8 cellular contexts compared by ENCODE assay signal in the genomic region with DNA sequence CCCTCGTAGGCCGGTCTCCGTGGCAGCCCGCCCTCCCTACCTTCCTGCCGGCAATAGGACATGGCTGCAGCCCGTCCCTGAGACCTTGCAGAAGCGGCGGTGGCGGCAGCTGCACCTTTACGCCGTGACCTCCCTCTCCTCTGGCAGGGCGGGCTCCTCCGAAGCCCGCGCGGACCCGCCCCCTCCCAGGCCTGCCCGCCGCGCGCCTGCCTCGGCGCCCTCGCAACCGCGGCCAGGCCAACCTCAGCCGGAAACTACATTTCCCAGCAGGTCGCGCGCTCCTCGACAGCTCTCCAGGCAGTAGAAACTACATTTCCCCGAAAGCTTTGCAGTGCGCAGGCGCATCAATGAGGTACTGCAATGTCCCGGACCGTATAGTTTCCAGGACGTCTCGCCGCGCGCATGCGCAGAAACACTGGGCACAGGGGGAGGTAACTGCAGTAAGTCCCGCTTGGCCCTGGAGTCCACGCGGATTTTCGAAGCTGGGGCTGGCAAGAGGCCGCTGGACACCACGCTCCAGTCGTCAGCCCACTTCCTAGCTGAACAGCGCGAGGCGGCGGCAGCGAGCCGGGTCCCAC. TPM values are rescaled to one million over a fixed set of nuclear protein-coding genes. Genes with fewer than 3 reads are reported as not detected.
DNase-seq lines count a peak whose midpoint lies in the region; TF ChIP-seq lines count a peak whose summit lies in the region.

Gene CHCHD4 (minus strand): TSS at position 256 of the 578 bp plus-strand sequence. CDS start 194 bp downstream, at position 62.
A gene with protein sequence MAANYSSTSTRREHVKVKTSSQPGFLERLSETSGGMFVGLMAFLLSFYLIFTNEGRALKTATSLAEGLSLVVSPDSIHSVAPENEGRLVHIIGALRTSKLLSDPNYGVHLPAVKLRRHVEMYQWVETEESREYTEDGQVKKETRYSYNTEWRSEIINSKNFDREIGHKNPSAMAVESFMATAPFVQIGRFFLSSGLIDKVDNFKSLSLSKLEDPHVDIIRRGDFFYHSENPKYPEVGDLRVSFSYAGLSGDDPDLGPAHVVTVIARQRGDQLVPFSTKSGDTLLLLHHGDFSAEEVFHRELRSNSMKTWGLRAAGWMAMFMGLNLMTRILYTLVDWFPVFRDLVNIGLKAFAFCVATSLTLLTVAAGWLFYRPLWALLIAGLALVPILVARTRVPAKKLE (plus strand): TSS at position 438 of the 578 bp plus-strand sequence. CDS start 142 bp downstream, outside the sequence.

- H3K4me3 Mint-ChIP-seq in H9 (peak within 1 kb of the TSS; percentile 99 to 100), neural crest cell (peak within 1 kb of the TSS; percentile 99)

- peaks cover 0 to 8% of the 10 kb centered on the region in 2 experiments; a peak in 4 of 5 replicates for H3K9me3 Mint-ChIP-seq in H9
- H3K9me3 Mint-ChIP-seq in neural crest cell: no peaks in the 10 kb centered on the region

- H3K27me3 ChIP-seq in H9 (ENCODE audit: insufficient read depth, low read length): no peaks in the 10 kb centered on the region
- H3K27me3 ChIP-seq in MG63: no peaks in the 10 kb centered on the region
- H3K27me3 ChIP-seq in stomach smooth muscle (ENCODE audit: control insufficient read depth in 1 of 2, insufficient read depth in 2 of 2, low read length in 2 of 2): no peaks in the 10 kb centered on the region

- H3K9ac ChIP-seq in H9 (ENCODE audit: extremely low read depth, insufficient read length, low read length) (peak within 1 kb of the TSS; percentile 71), stomach smooth muscle (ENCODE audit: low read length in 2 of 2) (peak within 1 kb of the TSS; percentile 89 to 96)

- H2AFZ ChIP-seq in H9 (ENCODE audit: low read length): no peak within 1 kb of the TSS

- H4K91ac ChIP-seq in H9 (ENCODE audit: insufficient read length, low read depth, low read length): no peak within 1 kb of the TSS

- peaks cover 35 to 39% of the 10 kb centered on the region in 2 experiments for H3K4me1 Mint-ChIP-seq in H9
- peaks cover 37% of the 10 kb centered on the region for H3K4me1 Mint-ChIP-seq in neural crest cell

- H2BK12ac ChIP-seq in H9 (ENCODE audit: insufficient read length, low read depth, low read length): no peak within 1 kb of the TSS

- peaks cover 14% of the 10 kb centered on the region for H3K23me2 ChIP-seq in H9 (ENCODE audit: insufficient read length, low read depth, low read length, poor library complexity, severe bottlenecking)

- no peak within 1 kb of the TSS for H2AK5ac ChIP-seq in H9 (ENCODE audit: insufficient read length, low read length)

- H3K56ac ChIP-seq in H9 (ENCODE audit: insufficient read length, low read depth, low read length): no peak within 1 kb of the TSS

- no peak within 1 kb of the TSS for H3K27ac ChIP-seq in H9 (ENCODE audit: insufficient read length, low read depth, low read length)
- peak within 1 kb of the TSS; percentile 92 for H3K27ac ChIP-seq in stomach smooth muscle (ENCODE audit: low read length)

- no peak within 1 kb of the TSS for H2BK120ac ChIP-seq in H9 (ENCODE audit: low read depth, low read length, poor library complexity, severe bottlenecking)

- TF ChIP-seq CTCF in H9 (conservative IDR thresholded peaks at IDR 0.05) (no peak), fibroblast of villous mesenchyme (IDR thresholded peaks at IDR 0.05; ENCODE audit: insufficient read depth, low read depth, low read length) (no peak), neural crest cell (conservative IDR thresholded peaks at IDR 0.05) (no peak)

- H3K79me2 ChIP-seq in H9 (ENCODE audit: insufficient read depth, low read length): peaks cover 3% of the 10 kb centered on the region; the same call in 1 of the 2 replicates

- no peak within 1 kb of the TSS for H4K5ac ChIP-seq in H9 (ENCODE audit: insufficient read length, low read depth, low read length)

- H4K8ac ChIP-seq in H9 (replicated peaks; ENCODE audit: insufficient read length, low read depth, low read length): no peak within 1 kb of the TSS

- peak; percentile 98 for DNase-seq in ELR (ENCODE audit: low read depth)
- peak; percentile 99 for DNase-seq in H9
- peak; percentile 96 for DNase-seq in MG63
- peak; percentile 96 for DNase-seq in SHP77 treated with DMSO at 0.1 percent for 48 hours (lab: John Stamatoyannopoulos, UW)
- peak; percentile 92 for DNase-seq in activated gamma-delta T cell (lab: John Stamatoyannopoulos, UW)
- DNase-seq in fibroblast of villous mesenchyme (ENCODE audit: low read depth): peak; percentile 99
- DNase-seq in neural crest cell (ENCODE audit: low read depth, low spot score): peak; percentile 94

- peak within 1 kb of the TSS; percentile 84 for H3K4me3 ChIP-seq in MG63
- H3K4me3 ChIP-seq in fibroblast of villous mesenchyme (ENCODE audit: low read depth, low read length): peak within 1 kb of the TSS; percentile 97
- H3K4me3 ChIP-seq in stomach smooth muscle (ENCODE audit: low read length in 2 of 2): peak within 1 kb of the TSS; percentile 74 to 98

- H2BK20ac ChIP-seq in H9 (ENCODE audit: low read depth, low read length, poor library complexity, severe bottlenecking): no peak within 1 kb of the TSS

- H3K27ac Mint-ChIP-seq in H9 (peak within 1 kb of the TSS; percentile 95 to 99 (median 98)), neural crest cell (ENCODE audit: unreplicated experiment) (peak within 1 kb of the TSS; percentile 99)

- WGBS in H9 (ENCODE audit: extremely low coverage, insufficient read length, low lambda C conversion rate): no CpG with 5 or more reads among the region's 55 CpGs

- H3K18ac ChIP-seq in H9 (ENCODE audit: insufficient read length, low read depth, low read length): peak within 1 kb of the TSS; percentile 28

- peaks cover 40 to 45% (median 40%) of the 10 kb centered on the region in 3 experiments for H3K36me3 Mint-ChIP-seq in H9 (ENCODE audit: insufficient read depth in 1 of 3, low read depth in 3 of 3)
- H3K36me3 Mint-ChIP-seq in neural crest cell (ENCODE audit: low read depth): peaks cover 15% of the 10 kb centered on the region

- H3K79me1 ChIP-seq in H9 (ENCODE audit: insufficient read depth, low read depth, low read length, poor library complexity, severe bottlenecking): peaks cover 9% of the 10 kb centered on the region

- H2BK5ac ChIP-seq in H9 (ENCODE audit: insufficient read length, low read length): no peak within 1 kb of the TSS

- no peaks in the 10 kb centered on the region for H4K20me1 ChIP-seq in H9 (ENCODE audit: control insufficient read depth, insufficient read depth, insufficient read length)

- peak within 1 kb of the TSS; percentile 76 for H3K4me2 ChIP-seq in H9 (ENCODE audit: insufficient read depth, insufficient read length, low read length)

- H3K4me1 ChIP-seq in H9 (ENCODE audit: insufficient read depth, low read length): no peaks in the 10 kb centered on the region
- H3K4me1 ChIP-seq in stomach smooth muscle (ENCODE audit: control insufficient read depth, insufficient read depth, low read length): peaks cover 35% of the 10 kb centered on the region

- H3K27me3 Mint-ChIP-seq in H9 (ENCODE audit: low read depth): peaks cover 3% of the 10 kb centered on the region; the same call in 1 of the 2 replicates
- no peaks in the 10 kb centered on the region for H3K27me3 Mint-ChIP-seq in neural crest cell (ENCODE audit: low read depth)

- no peak within 1 kb of the TSS for H3T11ph ChIP-seq in H9 (ENCODE audit: low read length)

- H3K36me3 ChIP-seq in MG63 (peaks cover 29% of the 10 kb centered on the region), stomach smooth muscle (ENCODE audit: control insufficient read depth in 2 of 2, insufficient read depth in 2 of 2, low read length in 2 of 2) (peaks cover 11 to 32% of the 10 kb centered on the region in 2 donors)

- no peak within 1 kb of the TSS for H2BK15ac ChIP-seq in H9 (ENCODE audit: low read depth, low read length)

- peak within 1 kb of the TSS; percentile 51 for H3K14ac ChIP-seq in H9 (ENCODE audit: insufficient read depth, low read length)

- H3K9me3 ChIP-seq in H9 (ENCODE audit: control insufficient read depth, low read depth, low read length): no peaks in the 10 kb centered on the region
- H3K9me3 ChIP-seq in MG63: peaks cover 3% of the 10 kb centered on the region; the same call in 1 of the 2 replicates
- no peaks in the 10 kb centered on the region for H3K9me3 ChIP-seq in stomach smooth muscle (ENCODE audit: control insufficient read depth in 2 of 2, low read length in 2 of 2)

- H3K23ac ChIP-seq in H9 (ENCODE audit: insufficient read length, low read depth, low read length): no peak within 1 kb of the TSS

- H3K4ac ChIP-seq in H9 (ENCODE audit: low read depth, low read length): no peak within 1 kb of the TSS

RNA-seq across cellular contexts. Expression of gene CHCHD4, which starts in this region (rescaled TPM):
- total RNA-seq in H9 (2021) (13.3 and 13.7 TPM in 2 replicates), fibroblast of villous mesenchyme (7.4 and 10.8 TPM in 2 replicates), neural crest cell (16.9 and 17.0 TPM in 2 replicates)
- 22.0 and 24.3 TPM in 2 replicates for total RNA-seq in MG63 (2014; rRNA removed; shearing (Covaris generic); ENCODE audit: low replicate concordance)

RNA-seq across cellular contexts. Expression of the second gene that starts in this region (rescaled TPM):
- 35.8 and 36.7 TPM in 2 replicates for total RNA-seq in H9 (2021)
- 97.6 and 97.8 TPM in 2 replicates for total RNA-seq in MG63 (2014; rRNA removed; shearing (Covaris generic); ENCODE audit: low replicate concordance)
- total RNA-seq in fibroblast of villous mesenchyme: 98.9 and 120 TPM in 2 replicates
- total RNA-seq in neural crest cell: 42.7 and 42.9 TPM in 2 replicates
